In the genomic region with DNA sequence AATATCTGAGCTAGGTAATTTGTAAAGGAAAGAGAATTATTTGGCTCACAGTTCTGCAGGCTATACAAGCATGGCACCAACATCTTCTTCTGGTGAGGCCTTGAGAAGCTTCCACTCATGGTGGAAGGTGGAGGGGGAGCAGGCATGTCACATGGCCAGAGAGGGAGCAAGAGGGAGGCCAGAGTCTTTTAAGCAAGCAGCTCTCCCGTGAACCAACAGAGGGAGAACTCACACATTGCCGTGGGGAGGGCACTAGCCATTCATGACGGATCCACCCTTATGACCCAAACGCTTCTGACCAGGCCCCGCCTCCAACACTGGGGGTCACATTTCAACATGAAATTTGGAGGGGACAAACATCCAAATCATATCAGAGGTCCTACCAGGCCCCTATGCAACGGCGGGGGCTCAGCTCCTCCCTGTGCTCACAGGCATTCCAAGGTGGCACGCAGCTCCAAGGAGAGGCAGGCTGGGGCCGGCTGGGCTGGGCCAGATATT, we compare ENCODE assay signal across 1 cellular context.
TF ChIP-seq lines count a peak whose summit lies in the region.

No MANE protein-coding gene starts in this region.

TF ChIP-seq in A549, 52 proteins besides CTCF, POLR2A, EP300 and RAD21 (continued from another document):
- TF ChIP-seq, protein P1, sequence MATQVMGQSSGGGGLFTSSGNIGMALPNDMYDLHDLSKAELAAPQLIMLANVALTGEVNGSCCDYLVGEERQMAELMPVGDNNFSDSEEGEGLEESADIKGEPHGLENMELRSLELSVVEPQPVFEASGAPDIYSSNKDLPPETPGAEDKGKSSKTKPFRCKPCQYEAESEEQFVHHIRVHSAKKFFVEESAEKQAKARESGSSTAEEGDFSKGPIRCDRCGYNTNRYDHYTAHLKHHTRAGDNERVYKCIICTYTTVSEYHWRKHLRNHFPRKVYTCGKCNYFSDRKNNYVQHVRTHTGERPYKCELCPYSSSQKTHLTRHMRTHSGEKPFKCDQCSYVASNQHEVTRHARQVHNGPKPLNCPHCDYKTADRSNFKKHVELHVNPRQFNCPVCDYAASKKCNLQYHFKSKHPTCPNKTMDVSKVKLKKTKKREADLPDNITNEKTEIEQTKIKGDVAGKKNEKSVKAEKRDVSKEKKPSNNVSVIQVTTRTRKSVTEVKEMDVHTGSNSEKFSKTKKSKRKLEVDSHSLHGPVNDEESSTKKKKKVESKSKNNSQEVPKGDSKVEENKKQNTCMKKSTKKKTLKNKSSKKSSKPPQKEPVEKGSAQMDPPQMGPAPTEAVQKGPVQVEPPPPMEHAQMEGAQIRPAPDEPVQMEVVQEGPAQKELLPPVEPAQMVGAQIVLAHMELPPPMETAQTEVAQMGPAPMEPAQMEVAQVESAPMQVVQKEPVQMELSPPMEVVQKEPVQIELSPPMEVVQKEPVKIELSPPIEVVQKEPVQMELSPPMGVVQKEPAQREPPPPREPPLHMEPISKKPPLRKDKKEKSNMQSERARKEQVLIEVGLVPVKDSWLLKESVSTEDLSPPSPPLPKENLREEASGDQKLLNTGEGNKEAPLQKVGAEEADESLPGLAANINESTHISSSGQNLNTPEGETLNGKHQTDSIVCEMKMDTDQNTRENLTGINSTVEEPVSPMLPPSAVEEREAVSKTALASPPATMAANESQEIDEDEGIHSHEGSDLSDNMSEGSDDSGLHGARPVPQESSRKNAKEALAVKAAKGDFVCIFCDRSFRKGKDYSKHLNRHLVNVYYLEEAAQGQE (IDR thresholded peaks at IDR 0.05), result no peak
- no peak for TF ChIP-seq CBX8 (IDR thresholded peaks at IDR 0.05)
